ENCODE assay signal across 18 cellular contexts in genomic region chr13:75492389-75492788, GRCh38. TPM values are rescaled to one million over a fixed set of nuclear protein-coding genes. Genes with fewer than 3 reads are reported as not detected.
DNase-seq lines count a peak whose midpoint lies in the region; ATAC-seq and TF ChIP-seq lines count a peak whose summit lies in the region.
"Had no signal": no experiment of that assay in that cellular context is flagged by ENCODE, and none has a peak within 500 bp of the region (broad histone marks: within the 10 kb centered on the region; RNA-seq: fewer than 3 reads in every experiment).

No MANE protein-coding gene starts in this region.

- H3F3A ChIP-seq in GM23338 (replicated peaks; ENCODE audit: low read depth), result no peaks in the 10 kb centered on the region

- H3K4me3 Mint-ChIP-seq in GM23338 (no peak overlapping the region), nephron progenitor cell (no peak overlapping the region)
- H3K4me3 Mint-ChIP-seq: natural killer cell treated with Interleukin-12 subunit alpha and Interleukin-12 subunit beta and Interleukin-15 and Interleukin-18, amount 100 ng/mL, for 72 hours had no signal

- no peak overlapping the region for H3K27ac ChIP-seq in GM23338 (ENCODE audit: low read depth)
- H3K27ac ChIP-seq: breast epithelium, sigmoid colon had no signal

- no peaks in the 10 kb centered on the region for H3K79me2 ChIP-seq in GM23338 (replicated peaks; ENCODE audit: insufficient read depth)

- TF ChIP-seq CTCF in fibroblast of mammary gland (conservative IDR thresholded peaks at IDR 0.05; ENCODE audit: control insufficient read depth, insufficient read depth, low read depth, low read length), result no peak
- TF ChIP-seq CTCF in GM23338 (conservative IDR thresholded peaks at IDR 0.05; ENCODE audit: low read depth in 2 of 2), result no peak
- no peak for TF ChIP-seq CTCF in nephron progenitor cell (IDR thresholded peaks at IDR 0.05)

- H3K27ac Mint-ChIP-seq in GM23338, result no peak overlapping the region
- no peak overlapping the region for H3K27ac Mint-ChIP-seq in nephron progenitor cell

- H3K9me3 Mint-ChIP-seq in GM23338 (no peaks in the 10 kb centered on the region), nephron progenitor cell (no peaks in the 10 kb centered on the region)
- H3K9me3 Mint-ChIP-seq: natural killer cell treated with Interleukin-12 subunit alpha and Interleukin-12 subunit beta and Interleukin-15 and Interleukin-18, amount 100 ng/mL, for 72 hours had no signal

- no peak for TF ChIP-seq RAD21 in Ishikawa (IDR thresholded peaks at IDR 0.05; ENCODE audit: low read depth)

- no peaks in the 10 kb centered on the region for H3K36me3 Mint-ChIP-seq in GM23338 (ENCODE audit: low read depth)
- no peaks in the 10 kb centered on the region for H3K36me3 Mint-ChIP-seq in nephron progenitor cell (ENCODE audit: low read depth)
- H3K36me3 Mint-ChIP-seq: natural killer cell treated with Interleukin-12 subunit alpha and Interleukin-12 subunit beta and Interleukin-15 and Interleukin-18, amount 100 ng/mL, for 72 hours had no signal

- DNase-seq in AG08395 (ENCODE audit: low spot score) (peak; percentile 19), adipocyte (ENCODE audit: low read depth) (peak; percentile 73), fibroblast of mammary gland (ENCODE audit: low read depth) (peak; percentile 51), COLO829 (ENCODE audit: low spot score) (no peak), GM23338 (ENCODE audit: low spot score) (no peak), nephron progenitor cell (no peak)
- DNase-seq: activated CD4-positive, alpha-beta T cell treated with anti-CD3 and anti-CD28 coated beads, Interleukin-2, amount 50 U/mL, for 4 hours; activated CD8-positive, alpha-beta memory T cell treated with anti-CD3 and anti-CD28 coated beads, Interleukin-2, amount 50 U/mL, for 48 hours; cortex of kidney; DMS 273 treated with DMSO at 0.1 percent for 48 hours; NCI-H1417 treated with DMSO at 0.1 percent for 48 hours; NCI-H2107; NCI-H510A; sigmoid colon had no signal

- H3K4me1 ChIP-seq in adipocyte (ENCODE audit: control insufficient read depth, insufficient read depth, low read length) (peaks cover 15% of the 10 kb centered on the region), GM23338 (ENCODE audit: insufficient read depth) (no peaks in the 10 kb centered on the region)
- H3K4me1 ChIP-seq: breast epithelium, sigmoid colon had no signal

- no peak overlapping the region for H3K9ac ChIP-seq in adipocyte (ENCODE audit: low read length)

- no peak overlapping the region for H3K4me2 ChIP-seq in GM23338

- H3K36me3 ChIP-seq in adipocyte (ENCODE audit: control insufficient read depth, insufficient read depth, low read length, severe bottlenecking) (no peaks in the 10 kb centered on the region), GM23338 (ENCODE audit: insufficient read depth) (no peaks in the 10 kb centered on the region)
- H3K36me3 ChIP-seq: breast epithelium, sigmoid colon had no signal

- H2AFZ ChIP-seq in GM23338, result no peak overlapping the region

- H4K20me1 ChIP-seq in GM23338 (replicated peaks; ENCODE audit: insufficient read depth), result no peaks in the 10 kb centered on the region

- H3K4me3 ChIP-seq in adipocyte (ENCODE audit: low read length), result no peak overlapping the region
- no peak overlapping the region for H3K4me3 ChIP-seq in fibroblast of mammary gland (ENCODE audit: control insufficient read depth, low read depth, low read length)
- H3K4me3 ChIP-seq in GM23338, result no peak overlapping the region
- H3K4me3 ChIP-seq: breast epithelium, sigmoid colon had no signal

- no peaks in the 10 kb centered on the region for H3K9me2 ChIP-seq in GM23338 (ENCODE audit: insufficient read depth)

- no peaks in the 10 kb centered on the region for H3K4me1 Mint-ChIP-seq in GM23338
- no peaks in the 10 kb centered on the region for H3K4me1 Mint-ChIP-seq in nephron progenitor cell

- no peaks in the 10 kb centered on the region for H3K9me3 ChIP-seq in adipocyte (ENCODE audit: control insufficient read depth, low read length)
- H3K9me3 ChIP-seq: breast epithelium, sigmoid colon had no signal

- no peaks in the 10 kb centered on the region for H3K27me3 ChIP-seq in adipocyte (replicated peaks; ENCODE audit: control insufficient read depth, insufficient read depth, low read length)
- H3K27me3 ChIP-seq in GM23338 (ENCODE audit: insufficient read depth), result no peaks in the 10 kb centered on the region
- H3K27me3 ChIP-seq: breast epithelium, sigmoid colon had no signal

- no peak for TF ChIP-seq EP300 in Ishikawa (IDR thresholded peaks at IDR 0.05; ENCODE audit: borderline replicate concordance)

- ATAC-seq in GM23338 (no peak), GM21576 (IDR thresholded peaks at IDR 0.05; ENCODE audit: unreplicated experiment) (no peak)
- ATAC-seq: natural killer cell treated with Interleukin-12 subunit alpha and Interleukin-12 subunit beta and Interleukin-15 and Interleukin-18, amount 100 ng/mL, for 72 hours had no signal

- no peaks in the 10 kb centered on the region for H3K27me3 Mint-ChIP-seq in GM23338 (ENCODE audit: insufficient read depth, low read depth, poor library complexity)
- H3K27me3 Mint-ChIP-seq in nephron progenitor cell (ENCODE audit: low read depth, poor library complexity), result peaks cover 4% of the 10 kb centered on the region

TF ChIP-seq in Ishikawa, 13 proteins besides CTCF, POLR2A, EP300 and RAD21:
- peak; percentile 51; the same call in 1 of the 2 replicates for TF ChIP-seq USF1 (IDR thresholded peaks at IDR 0.05)
- peak; percentile 67; the same call in 1 of the 2 replicates for TF ChIP-seq CEBPB (IDR thresholded peaks at IDR 0.05)
- TF ChIP-seq YY1 (IDR thresholded peaks at IDR 0.05; ENCODE audit: low read depth), result no peak

TF ChIP-seq in GM23338, 12 proteins besides CTCF, POLR2A, EP300 and RAD21 (continues in another document):
- TF ChIP-seq CREB1 (CRISPR knock-in tag; IDR thresholded peaks at IDR 0.05; ENCODE audit: low read depth) (no peak), NANOG (IDR thresholded peaks at IDR 0.05; ENCODE audit: borderline replicate concordance) (no peak)
- TF ChIP-seq, protein P1, sequence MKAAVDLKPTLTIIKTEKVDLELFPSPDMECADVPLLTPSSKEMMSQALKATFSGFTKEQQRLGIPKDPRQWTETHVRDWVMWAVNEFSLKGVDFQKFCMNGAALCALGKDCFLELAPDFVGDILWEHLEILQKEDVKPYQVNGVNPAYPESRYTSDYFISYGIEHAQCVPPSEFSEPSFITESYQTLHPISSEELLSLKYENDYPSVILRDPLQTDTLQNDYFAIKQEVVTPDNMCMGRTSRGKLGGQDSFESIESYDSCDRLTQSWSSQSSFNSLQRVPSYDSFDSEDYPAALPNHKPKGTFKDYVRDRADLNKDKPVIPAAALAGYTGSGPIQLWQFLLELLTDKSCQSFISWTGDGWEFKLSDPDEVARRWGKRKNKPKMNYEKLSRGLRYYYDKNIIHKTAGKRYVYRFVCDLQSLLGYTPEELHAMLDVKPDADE (IDR thresholded peaks at IDR 0.05), result no peak

RNA-seq across cellular contexts. Expression of gene TBC1D4, which starts 10.4 kb away (rescaled TPM):
- 37.1 and 38.2 TPM in 2 replicates for total RNA-seq in GM23338 (2014; rRNA removed; shearing (Covaris generic))
- 17.9 and 18.7 TPM in 2 replicates for polyA plus RNA-seq in GM23338 (2016; fragmentation: Nextera tagmentation; extraction: Ambion mirVana)

RNA-seq across cellular contexts. Expression of gene COMMD6, which starts 45.3 kb away (rescaled TPM):
- total RNA-seq in GM23338 (2014; rRNA removed; shearing (Covaris generic)), result 34.9 and 62.8 TPM in 2 replicates
- 339 and 378 TPM in 2 replicates for polyA plus RNA-seq in GM23338 (2016; fragmentation: Nextera tagmentation; extraction: Ambion mirVana)

RNA-seq across cellular contexts. Expression of gene UCHL3, which starts 57.2 kb away (rescaled TPM):
- 63.0 and 64.6 TPM in 2 replicates for total RNA-seq in GM23338 (2014; rRNA removed; shearing (Covaris generic))
- 130 and 143 TPM in 2 replicates for polyA plus RNA-seq in GM23338 (2016; fragmentation: Nextera tagmentation; extraction: Ambion mirVana)

Comparison
In these comparisons a context has a peak if more than half of its experiments do, and no peak if none do; other contexts are left out.
1. DNase-seq: peak in AG08395 (single experiment), adipocyte (single experiment) and fibroblast of mammary gland (single experiment); none in COLO829 (single experiment), GM23338 (single experiment) and nephron progenitor cell (single experiment).